21 cellular contexts compared by ENCODE assay signal in the genomic region with DNA sequence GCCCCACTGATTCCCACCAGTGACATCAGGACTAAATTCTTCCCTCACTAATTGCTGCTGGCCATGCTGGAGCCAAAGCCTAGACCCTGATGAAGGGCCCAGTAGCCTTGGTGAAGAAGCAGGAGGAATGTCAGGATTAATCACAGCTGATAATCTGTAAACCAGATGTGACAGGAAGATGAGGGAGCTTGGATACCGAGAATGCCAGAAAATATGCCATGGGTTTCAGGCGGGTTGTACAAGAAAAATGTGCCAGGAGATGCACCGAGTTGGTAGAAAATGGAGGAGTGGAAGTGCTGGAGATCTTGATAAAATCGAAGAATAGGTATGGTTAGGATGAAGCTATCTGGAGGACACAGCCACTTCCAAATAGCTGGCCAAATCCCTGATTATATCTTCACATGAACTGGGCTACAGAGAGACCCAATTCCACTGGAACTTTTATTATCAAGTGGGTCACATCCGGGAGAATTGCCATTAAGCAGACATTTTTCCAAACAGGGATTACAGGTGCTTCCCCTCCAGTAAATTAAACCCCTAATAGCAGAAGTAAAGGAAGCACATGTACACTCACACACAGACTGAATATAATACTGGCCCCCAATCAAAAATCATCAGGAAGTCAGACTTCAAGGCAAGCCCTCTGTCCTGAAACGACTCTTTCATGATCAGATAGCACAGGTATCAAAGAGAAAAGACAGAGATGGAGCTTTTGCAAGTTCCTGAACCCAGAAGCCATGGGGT.
DNase-seq lines count a peak whose midpoint lies in the region; ATAC-seq, FAIRE-seq and TF ChIP-seq lines count a peak whose summit lies in the region.
"Had no signal": no experiment of that assay in that cellular context is flagged by ENCODE, and none has a peak within 500 bp of the region (broad histone marks: within the 10 kb centered on the region; RNA-seq: fewer than 3 reads in every experiment).

No MANE protein-coding gene starts in this region.

- peaks cover 21% of the 10 kb centered on the region for H3K4me1 Mint-ChIP-seq in stimulated activated naive CD8-positive, alpha-beta T cell treated with anti-CD3 and anti-CD28 coated beads, Interleukin-15, amount 100 ng/mL, for 72 hours

- no peak overlapping the region for H3K4me2 ChIP-seq in DND-41 (ENCODE audit: insufficient read depth, low read length)
- H3K4me2 ChIP-seq in HepG2 (ENCODE audit: low read depth, low read length): 0 out of 2 replicates have a peak overlapping the region, but pooled peaks have one; percentile 9
- H3K4me2 ChIP-seq: hepatocyte had no signal

- no peak overlapping the region for H3K4me3 Mint-ChIP-seq in stimulated activated naive CD8-positive, alpha-beta T cell treated with anti-CD3 and anti-CD28 coated beads, Interleukin-15, amount 100 ng/mL, for 72 hours
- H3K4me3 Mint-ChIP-seq: activated CD4-positive, alpha-beta memory T cell treated with anti-CD3 and anti-CD28 coated beads for 36 hours; activated naive CD8-positive, alpha-beta T cell treated with anti-CD3 and anti-CD28 coated beads for 36 hours; central memory CD8-positive, alpha-beta T cell; immature natural killer cell had no signal

- H3K27ac ChIP-seq in DND-41 (ENCODE audit: low read length) (no peak overlapping the region), HepG2 (ENCODE audit: extremely low read length, insufficient read depth, low read length) (no peak overlapping the region), gastrocnemius medialis (peak overlapping the region in 3 of 4 donors; percentile 6 to 65 (median 64)), transverse colon (no peak overlapping the region)
- H3K27ac ChIP-seq: ascending aorta, hepatocyte had no signal

- WGBS in HepG2 (ENCODE audit: low lambda C conversion rate): 52% methylated on average over 6 of the region's 6 CpGs
- WGBS in transverse colon (ENCODE audit: low coverage in 1 of 2), 2 donors: 36 to 71% methylated on average over 3 to 6 of the region's 6 CpGs

- in situ Hi-C loops in HepG2 (cut with HindIII; ENCODE audit: extremely low pct_ligation_motif_present, low pct_unique_long_range_greater_than_20kb) (no loop called here), gastrocnemius medialis (cut with MboI; ENCODE audit: low sequenced_read_pairs in 4 of 4) (no loop called here), transverse colon (cut with MboI; ENCODE audit: low pct_ligation_motif_present in 1 of 4, low pct_unique_long_range_greater_than_20kb in 1 of 4, low sequenced_read_pairs in 3 of 4) (no loop called here)

- H3K79me2 ChIP-seq in DND-41 (ENCODE audit: insufficient read depth, low read length) (no peaks in the 10 kb centered on the region), HepG2 (ENCODE audit: insufficient read depth, low read length) (no peaks in the 10 kb centered on the region)
- H3K79me2 ChIP-seq: hepatocyte had no signal

- H3K4me3 ChIP-seq in DND-41 (ENCODE audit: low read depth in 1 of 2, low read length in 2 of 2): no peak overlapping the region
- no peak overlapping the region for H3K4me3 ChIP-seq in HepG2 (replicated peaks in 1 of 3; ENCODE audit: insufficient read depth in 1 of 3, low read depth in 2 of 3, low read length in 3 of 3)
- no peak overlapping the region for H3K4me3 ChIP-seq in gastrocnemius medialis
- H3K4me3 ChIP-seq in transverse colon: no peak overlapping the region
- H3K4me3 ChIP-seq: ascending aorta, hepatocyte, skin epidermis had no signal

- CTCF ChIA-PET in HepG2 (lab: Yijun Ruan, JAX; ENCODE audit: low intra/inter-chr PET ratio, low total read pairs): no interaction called here

- intact Hi-C loops in HepG2 (cut with micrococcal nuclease; ENCODE audit: unreplicated experiment) (no loop called here), gastrocnemius medialis (cut with DNase I; ENCODE audit: low total_unique reads) (loop anchor here (10.0 kb wide), 1 partner anchor 78 kb away; no protein-coding TSS in a partner anchor), transverse colon (cut with DNase I; ENCODE audit: low total_unique reads) (no loop called here)

- H3K27me3 ChIP-seq in DND-41 (ENCODE audit: insufficient read depth, low read length, poor library complexity) (no peaks in the 10 kb centered on the region), HepG2 (ENCODE audit: control insufficient read depth in 1 of 2, insufficient read depth in 2 of 2, low read length in 2 of 2) (no peaks in the 10 kb centered on the region; a peak in 1 of 5 replicates), gastrocnemius medialis (no peaks in the 10 kb centered on the region), transverse colon (no peaks in the 10 kb centered on the region)
- H3K27me3 ChIP-seq: ascending aorta, hepatocyte had no signal

- H3K9me3 Mint-ChIP-seq in stimulated activated naive CD8-positive, alpha-beta T cell treated with anti-CD3 and anti-CD28 coated beads, Interleukin-15, amount 100 ng/mL, for 72 hours: no peaks in the 10 kb centered on the region
- H3K9me3 Mint-ChIP-seq: activated CD4-positive, alpha-beta memory T cell treated with anti-CD3 and anti-CD28 coated beads for 36 hours; activated naive CD8-positive, alpha-beta T cell treated with anti-CD3 and anti-CD28 coated beads for 36 hours; central memory CD8-positive, alpha-beta T cell; immature natural killer cell had no signal

- H2AFZ ChIP-seq in DND-41 (ENCODE audit: low read depth, low read length) (no peak overlapping the region), HepG2 (ENCODE audit: low read length) (no peak overlapping the region)
- H2AFZ ChIP-seq: hepatocyte had no signal

- H3K9ac ChIP-seq in DND-41 (ENCODE audit: low read depth, low read length) (no peak overlapping the region), HepG2 (ENCODE audit: insufficient read depth, low read depth, low read length) (no peak overlapping the region)

- H3K4me1 ChIP-seq in DND-41 (ENCODE audit: insufficient read depth, low read length) (peaks cover 14% of the 10 kb centered on the region), HepG2 (ENCODE audit: insufficient read depth, low read length) (peaks cover 8% of the 10 kb centered on the region; the same call in 1 of the 2 replicates), gastrocnemius medialis (peaks cover 9 to 29% of the 10 kb centered on the region in 2 donors), transverse colon (peaks cover 0 to 15% (median 2%) of the 10 kb centered on the region in 4 donors)
- H3K4me1 ChIP-seq: ascending aorta had no signal

- H3K9me3 ChIP-seq in DND-41 (ENCODE audit: insufficient read depth, low read length, severe bottlenecking) (no peaks in the 10 kb centered on the region), HepG2 (ENCODE audit: low read length) (no peaks in the 10 kb centered on the region), gastrocnemius medialis (no peaks in the 10 kb centered on the region), transverse colon (no peaks in the 10 kb centered on the region)
- H3K9me3 ChIP-seq: ascending aorta had no signal

- TF ChIP-seq CTCF in DND-41 (IDR thresholded peaks at IDR 0.05; ENCODE audit: borderline replicate concordance, extremely low read depth, low read length, poor library complexity, severe bottlenecking) (no peak), HepG2 (CRISPR knock-in tag; IDR thresholded peaks at IDR 0.05) (no peak), gastrocnemius medialis (IDR thresholded peaks at IDR 0.05 in 4 of 5, conservative IDR thresholded peaks at IDR 0.05 in 1 of 5) (no peak), transverse colon (IDR thresholded peaks at IDR 0.05) (no peak)

- TF ChIP-seq RAD21 in HepG2 (CRISPR knock-in tag; IDR thresholded peaks at IDR 0.05): no peak

- no peaks in the 10 kb centered on the region for H3K27me3 Mint-ChIP-seq in stimulated activated naive CD8-positive, alpha-beta T cell treated with anti-CD3 and anti-CD28 coated beads, Interleukin-15, amount 100 ng/mL, for 72 hours
- H3K27me3 Mint-ChIP-seq: activated CD4-positive, alpha-beta memory T cell treated with anti-CD3 and anti-CD28 coated beads for 36 hours; central memory CD8-positive, alpha-beta T cell had no signal

- TF ChIP-seq EP300 in HepG2 (IDR thresholded peaks at IDR 0.05; ENCODE audit: low read depth in 2 of 2, low read length in 2 of 2) (no peak), HepG2 (CRISPR knock-in tag; IDR thresholded peaks at IDR 0.05; ENCODE audit: borderline replicate concordance) (no peak), transverse colon (IDR thresholded peaks at IDR 0.05; ENCODE audit: low read depth) (no peak)

- H3K36me3 ChIP-seq in DND-41 (ENCODE audit: insufficient read depth, low read length) (no peaks in the 10 kb centered on the region; the same call in 1 of the 2 replicates), HepG2 (replicated peaks in 1 of 2; ENCODE audit: control insufficient read depth in 1 of 2, insufficient read depth in 2 of 2, low read length in 2 of 2) (no peaks in the 10 kb centered on the region), gastrocnemius medialis (no peaks in the 10 kb centered on the region), transverse colon (no peaks in the 10 kb centered on the region)
- H3K36me3 ChIP-seq: ascending aorta had no signal

- POLR2A ChIA-PET in HepG2 (lab: Yijun Ruan, JAX): no interaction called here

- H3K27ac Mint-ChIP-seq in stimulated activated naive CD8-positive, alpha-beta T cell treated with anti-CD3 and anti-CD28 coated beads, Interleukin-15, amount 100 ng/mL, for 72 hours: no peak overlapping the region
- H3K27ac Mint-ChIP-seq: activated CD4-positive, alpha-beta memory T cell treated with anti-CD3 and anti-CD28 coated beads for 36 hours; activated naive CD8-positive, alpha-beta T cell treated with anti-CD3 and anti-CD28 coated beads for 36 hours; immature natural killer cell had no signal

- no peak for FAIRE-seq in HepG2 (lab: Jason Lieb, UNC)
- FAIRE-seq: GM19239 had no signal

- TF ChIP-seq POLR2A in HepG2 (IDR thresholded peaks at IDR 0.05; ENCODE audit: insufficient read depth in 1 of 2, low read depth in 2 of 2, low read length in 2 of 2): no peak
- no peak for TF ChIP-seq POLR2A in gastrocnemius medialis (IDR thresholded peaks at IDR 0.05)
- no peak for TF ChIP-seq POLR2A in transverse colon (IDR thresholded peaks at IDR 0.05)

- no peak for DNase-seq in DND-41
- DNase-seq in dermis microvascular lymphatic vessel endothelial cell (ENCODE audit: low read depth in 2 of 2): peak; percentile 90 to 92
- no peak for DNase-seq in HepG2 (ENCODE audit: low spot score)
- DNase-seq in gastrocnemius medialis: no peak
- DNase-seq in stimulated activated naive CD8-positive, alpha-beta T cell treated with anti-CD3 and anti-CD28 coated beads, Interleukin-15, amount 100 ng/mL, for 72 hours: no peak
- no peak for DNase-seq in middle frontal gyrus (ENCODE audit: extremely low spot score, low spot score)
- no peak for DNase-seq in transverse colon
- DNase-seq: activated CD4-positive, alpha-beta memory T cell treated with anti-CD3 and anti-CD28 coated beads for 36 hours; activated naive CD8-positive, alpha-beta T cell treated with anti-CD3 and anti-CD28 coated beads for 36 hours; immature natural killer cell; MM.1S; NCI-H1436; posterior cingulate gyrus; SHP77; stimulated activated CD4-positive, alpha-beta T cell treated with anti-CD3 and anti-CD28 coated beads, Interleukin-2, amount 100 ng/mL, for 24 hours had no signal

- 0 out of 3 replicates have a peak, but pooled peaks have one; percentile 29 for ATAC-seq in DND-41 (ENCODE audit: insufficient read depth, low read depth)
- ATAC-seq in HepG2: no peak
- peak; percentile 33 to 47 for ATAC-seq in gastrocnemius medialis
- ATAC-seq in stimulated activated naive CD8-positive, alpha-beta T cell treated with anti-CD3 and anti-CD28 coated beads, Interleukin-15, amount 100 ng/mL, for 72 hours: no peak
- ATAC-seq: activated CD4-positive, CD25-positive, alpha-beta regulatory T cell treated with anti-CD3 and anti-CD28 coated beads, Interleukin-2, amount 50 U/mL, for 24 hours had no signal

- BruUV-seq in HepG2 (replicated peaks; lab: Mats Ljungman, UMichigan): no TSS peak

- H4K20me1 ChIP-seq in DND-41 (ENCODE audit: insufficient read depth, low read length) (peaks cover 3% of the 10 kb centered on the region; the same call in 1 of the 2 replicates), HepG2 (ENCODE audit: insufficient read depth, low read length) (no peaks in the 10 kb centered on the region)

Comparison
In these comparisons a context has a peak if more than half of its experiments do, and no peak if none do; other contexts are left out.
1. ATAC-seq: peak in DND-41 (single experiment) and gastrocnemius medialis (2 of 2); none in HepG2 (single experiment) and stimulated activated naive CD8-positive, alpha-beta T cell treated with anti-CD3 and anti-CD28 coated beads, Interleukin-15, amount 100 ng/mL, for 72 hours (single experiment).
2. DNase-seq: peak in dermis microvascular lymphatic vessel endothelial cell (2 of 2); none in DND-41 (single experiment), HepG2 (single experiment), gastrocnemius medialis (0 of 2), stimulated activated naive CD8-positive, alpha-beta T cell treated with anti-CD3 and anti-CD28 coated beads, Interleukin-15, amount 100 ng/mL, for 72 hours (0 of 2), middle frontal gyrus (single experiment) and transverse colon (single experiment).
3. H3K27ac ChIP-seq: peak in gastrocnemius medialis (3 of 4); none in DND-41 (single experiment), HepG2 (single experiment) and transverse colon (0 of 4).